Comparison of ENCODE assay signal across 28 cellular contexts in genomic region chr14:100560471-100560870, GRCh38. TPM values are rescaled to one million over a fixed set of nuclear protein-coding genes. Genes with fewer than 3 reads are reported as not detected.
DNase-seq lines count a peak whose midpoint lies in the region; ATAC-seq, FAIRE-seq and TF ChIP-seq lines count a peak whose summit lies in the region.
"Had no signal": no experiment of that assay in that cellular context is flagged by ENCODE, and none has a peak within 500 bp of the region (broad histone marks: within the 10 kb centered on the region; RNA-seq: fewer than 3 reads in every experiment).

No MANE protein-coding gene starts in this region.

- H3K79me2 ChIP-seq in OCI-LY3 (ENCODE audit: low read length) (no peaks in the 10 kb centered on the region), H1 (ENCODE audit: control insufficient read depth in 1 of 2, insufficient read depth in 2 of 2, low read length in 2 of 2) (no peaks in the 10 kb centered on the region)

- no peak for TF ChIP-seq RAD21 in H1 (IDR thresholded peaks at IDR 0.05 in 1 of 2, conservative IDR thresholded peaks at IDR 0.05 in 1 of 2; ENCODE audit: low read depth in 2 of 2, low read length in 2 of 2)

- no peak overlapping the region for H3K23ac ChIP-seq in H1 (ENCODE audit: insufficient read length)

- peaks cover 0 to 28% (median 2%) of the 10 kb centered on the region in 11 experiments; a peak in 8 of 22 replicates for H3K27me3 ChIP-seq in BLaER1 treated with 17β-estradiol and CSF1 and Interleukin-3, amounts not matched to agents 10 nM and 100 nM
- H3K27me3 ChIP-seq in OCI-LY3 (ENCODE audit: low read depth, low read length) = no peaks in the 10 kb centered on the region; the same call in 1 of the 2 replicates
- H3K27me3 ChIP-seq in H1 (replicated peaks in 1 of 4; ENCODE audit: control insufficient read depth in 3 of 4, extremely low read depth in 1 of 4, insufficient read depth in 3 of 4, low read length in 3 of 4) = peaks cover 0 to 4% (median 3%) of the 10 kb centered on the region in 4 experiments; a peak in 3 of 7 replicates
- no peaks in the 10 kb centered on the region for H3K27me3 ChIP-seq in dorsolateral prefrontal cortex
- H3K27me3 ChIP-seq: BE2C had no signal

- H3K36me3 Mint-ChIP-seq in stimulated activated naive B cell treated with anti-CD40 and anti-IgM and Interleukin-4, amounts not matched to agents 10 μg/mL and 1 μg/mL and 100 μg/mL, for 72 hours = no peaks in the 10 kb centered on the region
- H3K36me3 Mint-ChIP-seq: CD4-positive, alpha-beta memory T cell; CD4-positive, CD25-positive, alpha-beta regulatory T cell; CD8-positive, alpha-beta memory T cell had no signal

- H2BK12ac ChIP-seq in H1 (ENCODE audit: low read depth, low read length) = no peak overlapping the region

- H3K18ac ChIP-seq in H1 (ENCODE audit: extremely low read depth, low read length) = no peak overlapping the region

- DNase-seq in H1 (ENCODE audit: low read depth in 1 of 2, low spot score in 2 of 2) (no peak), dorsolateral prefrontal cortex (no peak), iPS-NIHi7 (ENCODE audit: extremely low spot score) (no peak), SHP77 (lab: John Stamatoyannopoulos, UW) (no peak)
- DNase-seq in stimulated activated naive B cell treated with anti-CD40 and anti-IgM and Interleukin-4, amounts not matched to agents 10 μg/mL and 1 μg/mL and 100 μg/mL, for 72 hours = no peak
- no peak for DNase-seq in activated CD4-positive, alpha-beta T cell treated with anti-CD3 and anti-CD28 coated beads for 48 hours
- DNase-seq: 8988T; ACHN; BE2C; C1 segment of cervical spinal cord; CD4-positive, CD25-positive, alpha-beta regulatory T cell; CD8-positive, alpha-beta memory T cell; COR-L47; DMS 273 treated with DMSO at 0.1 percent for 48 hours; DMS153; DMS53; DMS79; DND-41; EL; GDM1 had no signal

- H2BK120ac ChIP-seq in H1 (replicated peaks; ENCODE audit: low read depth, low read length) = no peak overlapping the region

- no peak overlapping the region for H3K4me3 Mint-ChIP-seq in stimulated activated naive B cell treated with anti-CD40 and anti-IgM and Interleukin-4, amounts not matched to agents 10 μg/mL and 1 μg/mL and 100 μg/mL, for 72 hours
- H3K4me3 Mint-ChIP-seq: CD14-positive monocyte; CD4-positive, alpha-beta memory T cell; CD4-positive, CD25-positive, alpha-beta regulatory T cell; CD8-positive, alpha-beta memory T cell had no signal

- H4K20me1 ChIP-seq in BLaER1 treated with 17β-estradiol and CSF1 and Interleukin-3, amounts not matched to agents 10 nM and 100 nM = no peaks in the 10 kb centered on the region; a peak in 1 of 22 replicates
- H4K20me1 ChIP-seq in OCI-LY3 (ENCODE audit: insufficient read depth, low read length) = no peaks in the 10 kb centered on the region
- peaks cover 0 to 6% of the 10 kb centered on the region in 2 experiments for H4K20me1 ChIP-seq in H1 (replicated peaks in 1 of 2; ENCODE audit: control insufficient read depth in 1 of 2, insufficient read depth in 2 of 2, low read length in 2 of 2)

- no peak overlapping the region for H2AK5ac ChIP-seq in H1 (ENCODE audit: low read depth, low read length)

- no peak overlapping the region for H2BK15ac ChIP-seq in H1 (ENCODE audit: low read length)

- no peak overlapping the region for H3K56ac ChIP-seq in H1 (replicated peaks; ENCODE audit: insufficient read length, low read depth, low read length)

- 85% methylated on average over 9 of the region's 9 CpGs; no CpG with 5 or more reads in 1 of the 2 experiments for WGBS in H1 (ENCODE audit: extremely low coverage in 1 of 2, insufficient coverage in 1 of 2, insufficient read length in 1 of 2, insufficient replicate concordance in 2 of 2, low coverage in 1 of 2, low lambda C conversion rate in 2 of 2, missing lambda C conversion rate in 1 of 2), 2 experiments

- H2BK20ac ChIP-seq in H1 (ENCODE audit: low read length) = no peak overlapping the region

- H2AFZ ChIP-seq in OCI-LY3 (ENCODE audit: low read depth, low read length) = no peak overlapping the region
- no peak overlapping the region for H2AFZ ChIP-seq in H1 (ENCODE audit: low read length)

- H3K4me1 Mint-ChIP-seq in stimulated activated naive B cell treated with anti-CD40 and anti-IgM and Interleukin-4, amounts not matched to agents 10 μg/mL and 1 μg/mL and 100 μg/mL, for 72 hours = peaks cover 16 to 28% of the 10 kb centered on the region in 2 donors

- peak overlapping the region; percentile 83; the same call in 1 of the 2 replicates for H4K8ac ChIP-seq in H1 (ENCODE audit: extremely low read depth, insufficient read depth, low read length)

- no peak for TF ChIP-seq EP300 in H1 (IDR thresholded peaks at IDR 0.05; ENCODE audit: borderline replicate concordance in 1 of 2, low read depth in 2 of 2, low read length in 2 of 2)

- intact Hi-C loops in dorsolateral prefrontal cortex (cut with DNase I) = no loop called here

- H3K4me1 ChIP-seq in BLaER1 treated with 17β-estradiol and CSF1 and Interleukin-3, amounts not matched to agents 10 nM and 100 nM = peaks cover 27 to 92% (median 86%) of the 10 kb centered on the region in 10 experiments
- H3K4me1 ChIP-seq in OCI-LY3 (ENCODE audit: low read length) (peaks cover 68% of the 10 kb centered on the region), H1 (replicated peaks in 1 of 4; ENCODE audit: control insufficient read depth in 3 of 4, insufficient read depth in 4 of 4, low read length in 3 of 4) (peaks cover 0 to 14% (median 10%) of the 10 kb centered on the region in 4 experiments; a peak in 6 of 7 replicates)

- H4K5ac ChIP-seq in H1 (ENCODE audit: insufficient read length, low read depth, low read length) = no peak overlapping the region

- H3K27me3 Mint-ChIP-seq in stimulated activated naive B cell treated with anti-CD40 and anti-IgM and Interleukin-4, amounts not matched to agents 10 μg/mL and 1 μg/mL and 100 μg/mL, for 72 hours = peaks cover 29 to 37% of the 10 kb centered on the region in 2 donors

- no peak for TF ChIP-seq POLR2A in H1 (IDR thresholded peaks at IDR 0.05; ENCODE audit: control extremely low read depth in 1 of 2, low read depth in 2 of 2, low read length in 2 of 2)

- peak overlapping the region in 4 of 11 experiments; percentile 7 to 48 (median 34); a peak in 4 of 22 replicates for H3K9ac ChIP-seq in BLaER1 treated with 17β-estradiol and CSF1 and Interleukin-3, amounts not matched to agents 10 nM and 100 nM
- H3K9ac ChIP-seq in OCI-LY3 (ENCODE audit: low read length) (no peak overlapping the region), H1 (replicated peaks in 1 of 4; ENCODE audit: extremely low read depth in 1 of 4, low read depth in 3 of 4, low read length in 3 of 4) (no peak overlapping the region)

- H3K27ac ChIP-seq in BLaER1 treated with 17β-estradiol and CSF1 and Interleukin-3, amounts not matched to agents 10 nM and 100 nM = peak overlapping the region in 4 of 11 experiments; percentile 11 to 35 (median 20); a peak in 4 of 22 replicates
- H3K27ac ChIP-seq in OCI-LY3 (ENCODE audit: low read length) (no peak overlapping the region), H1 (ENCODE audit: low read depth, low read length) (no peak overlapping the region), dorsolateral prefrontal cortex (no peak overlapping the region)

- H3K79me1 ChIP-seq in H1 (ENCODE audit: low read depth, low read length) = no peaks in the 10 kb centered on the region

- CTCF ChIA-PET in H1 (lab: Charles Lee; ENCODE audit: partially characterized antibody) = interaction anchor here (1.1 to 2.9 kb wide), 7 partner anchors 10 to 122 kb away, joined by 3 to 14 read pairs (median 5); no protein-coding TSS in a partner anchor

- no peak for TF ChIP-seq CTCF in OCI-LY3 (IDR thresholded peaks at IDR 0.05; ENCODE audit: low read depth, low read length)
- no peak for TF ChIP-seq CTCF in H1 (IDR thresholded peaks at IDR 0.05; ENCODE audit: control extremely low read depth in 1 of 3, insufficient read depth in 1 of 3, low read depth in 1 of 3, low read length in 3 of 3)
- no peak for TF ChIP-seq CTCF in dorsolateral prefrontal cortex (IDR thresholded peaks at IDR 0.05 in 54 of 56, conservative IDR thresholded peaks at IDR 0.05 in 2 of 56; ENCODE audit: low read depth in 1 of 56, partially characterized antibody in 56 of 56)

- no peaks in the 10 kb centered on the region for H3K9me3 ChIP-seq in BLaER1 treated with 17β-estradiol and CSF1 and Interleukin-3, amounts not matched to agents 10 nM and 100 nM (replicated peaks in 1 of 11)
- H3K9me3 ChIP-seq in OCI-LY3 (ENCODE audit: insufficient read depth, low read length) = no peaks in the 10 kb centered on the region
- H3K9me3 ChIP-seq in H1 (ENCODE audit: insufficient read depth in 2 of 2, low read depth in 1 of 2, low read length in 1 of 2) = no peaks in the 10 kb centered on the region
- H3K9me3 ChIP-seq: BE2C had no signal

- H4K91ac ChIP-seq in H1 (replicated peaks; ENCODE audit: insufficient read length, low read length) = no peak overlapping the region

- H3K23me2 ChIP-seq in H1 (ENCODE audit: low read depth, low read length) = no peaks in the 10 kb centered on the region

- no peak overlapping the region for H3K4me3 ChIP-seq in BLaER1 treated with 17β-estradiol and CSF1 and Interleukin-3, amounts not matched to agents 10 nM and 100 nM
- no peak overlapping the region for H3K4me3 ChIP-seq in OCI-LY3 (ENCODE audit: low read length)
- no peak overlapping the region for H3K4me3 ChIP-seq in H1 (ENCODE audit: extremely low read depth in 1 of 4, insufficient read depth in 2 of 4, low read depth in 3 of 4, low read length in 4 of 4)
- no peak overlapping the region for H3K4me3 ChIP-seq in dorsolateral prefrontal cortex
- H3K4me3 ChIP-seq: GM12878 had no signal

- H3K9me3 Mint-ChIP-seq in stimulated activated naive B cell treated with anti-CD40 and anti-IgM and Interleukin-4, amounts not matched to agents 10 μg/mL and 1 μg/mL and 100 μg/mL, for 72 hours = no peaks in the 10 kb centered on the region
- H3K9me3 Mint-ChIP-seq: CD4-positive, alpha-beta memory T cell; CD4-positive, CD25-positive, alpha-beta regulatory T cell; CD8-positive, alpha-beta memory T cell had no signal

- H3K36me3 ChIP-seq in BLaER1 treated with 17β-estradiol and CSF1 and Interleukin-3, amounts not matched to agents 10 nM and 100 nM = no peaks in the 10 kb centered on the region
- no peaks in the 10 kb centered on the region for H3K36me3 ChIP-seq in OCI-LY3 (replicated peaks; ENCODE audit: low read depth, low read length)
- no peaks in the 10 kb centered on the region for H3K36me3 ChIP-seq in H1 (ENCODE audit: control insufficient read depth in 2 of 4, insufficient read depth in 4 of 4, low read length in 3 of 4)

- H3K4me2 ChIP-seq in BLaER1 treated with 17β-estradiol and CSF1 and Interleukin-3, amounts not matched to agents 10 nM and 100 nM = peak overlapping the region in 9 of 11 experiments; percentile 50 to 91 (median 70); a peak in 18 of 22 replicates
- peak overlapping the region; percentile 18 for H3K4me2 ChIP-seq in OCI-LY3 (ENCODE audit: low read length)
- no peak overlapping the region for H3K4me2 ChIP-seq in H1 (ENCODE audit: insufficient read depth in 1 of 2, low read depth in 2 of 2, low read length in 2 of 2)

- POLR2A ChIA-PET in H1 (lab: Charles Lee; ENCODE audit: partially characterized antibody) = interaction anchor here (1.2 to 1.6 kb wide), 2 partner anchors 11 to 14 kb away, joined by 3 to 5 read pairs; no protein-coding TSS in a partner anchor

- H3K4ac ChIP-seq in H1 (replicated peaks; ENCODE audit: insufficient read length, low read depth, low read length) = no peak overlapping the region

- H3K27ac Mint-ChIP-seq in stimulated activated naive B cell treated with anti-CD40 and anti-IgM and Interleukin-4, amounts not matched to agents 10 μg/mL and 1 μg/mL and 100 μg/mL, for 72 hours = peak overlapping the region; percentile 25
- H3K27ac Mint-ChIP-seq: CD4-positive, alpha-beta memory T cell; CD4-positive, CD25-positive, alpha-beta regulatory T cell; CD8-positive, alpha-beta memory T cell had no signal

- no peak for ATAC-seq in stimulated activated naive B cell treated with anti-CD40 and anti-IgM and Interleukin-4, amounts not matched to agents 10 μg/mL and 1 μg/mL and 100 μg/mL, for 72 hours (replicated peaks)
- ATAC-seq: GM12878 had no signal

- no peak for FAIRE-seq in H1 (lab: Jason Lieb, UNC)
- FAIRE-seq: A204.1, GM12878, GM12892, GM18507 had no signal

- H3K14ac ChIP-seq in H1 (ENCODE audit: insufficient read length) = no peak overlapping the region

- no peak overlapping the region for H2BK5ac ChIP-seq in H1 (ENCODE audit: low read depth, low read length)

RNA-seq across cellular contexts. Expression of gene BEGAIN, which starts 26.7 kb away (rescaled TPM):
- total RNA-seq in H1 (2021; fragmentation: NEBNext Ultra II Directional; extraction: Animal tissue kit (Norgen Biotek cat#: 25700)) = 2.1 and 3.0 TPM in 2 replicates
- polyA plus RNA-seq in H1 (2011; rRNA removed) = 2.9 and 3.7 TPM in 2 replicates
- polyA plus RNA-seq in H1 (2011; cell fraction: cytosol; rRNA removed) = 2.7 TPM
- 5.0 TPM for polyA plus RNA-seq in H1 (2011; cell fraction: nucleus; rRNA removed)
- polyA plus RNA-seq in H1 (2012, experiment 1 of 2) = 2.0 to 3.5 TPM (median 2.7 TPM) in 4 replicates
- 1.5 TPM for polyA plus RNA-seq in H1 (2012, experiment 2 of 2)
- 1.6 TPM for polyA plus RNA-seq in H1 (2013, experiment 1 of 2)
- 1.8 TPM for polyA plus RNA-seq in H1 (2013, experiment 2 of 2)
- polyA minus RNA-seq in H1 (2011; rRNA and poly(A)+ RNA removed) = 1.0 and 1.7 TPM in 2 replicates
- polyA minus RNA-seq in H1 (2011; cell fraction: cytosol; rRNA and poly(A)+ RNA removed) = 1.4 TPM
- 1.9 TPM for polyA minus RNA-seq in H1 (2011; cell fraction: nucleus; rRNA and poly(A)+ RNA removed)
- 10 to 100 TPM; 12.3 to 70.3 (median 39.4) TPM for total RNA-seq in dorsolateral prefrontal cortex

Comparison
In these comparisons a context has a peak if more than half of its experiments do, and no peak if none do; other contexts are left out.
1. H3K4me2 ChIP-seq: peak in BLaER1 treated with 17β-estradiol and CSF1 and Interleukin-3, amounts not matched to agents 10 nM and 100 nM (9 of 11) and OCI-LY3 (single experiment); none in H1 (0 of 2).